20 cellular contexts compared by ENCODE assay signal in genomic region chr17:4342535-4342934, GRCh38. TPM values are rescaled to one million over a fixed set of nuclear protein-coding genes. Genes with fewer than 3 reads are reported as not detected.
DNase-seq lines count a peak whose midpoint lies in the region; ATAC-seq and TF ChIP-seq lines count a peak whose summit lies in the region.
"Had no signal": no experiment of that assay in that cellular context is flagged by ENCODE, and none has a peak within 500 bp of the region (broad histone marks: within the 10 kb centered on the region; RNA-seq: fewer than 3 reads in every experiment).

No MANE protein-coding gene starts in this region.

- no peak for ATAC-seq in HG03280 (IDR thresholded peaks at IDR 0.05; ENCODE audit: unreplicated experiment)
- ATAC-seq in stimulated activated naive CD8-positive, alpha-beta T cell treated with anti-CD3 and anti-CD28 coated beads, Interleukin-15, Interleukin-2, amounts not matched to agents 100 U/mL and 50 U/mL, for 24 hours: no peak
- ATAC-seq: HCT116, Panc1 had no signal

- 37 to 66% methylated on average over 5 of the region's 5 CpGs for WGBS in esophagus squamous epithelium, 2 donors

- H3K27ac ChIP-seq in 22Rv1 (peak overlapping the region; percentile 27; the same call in 1 of the 2 replicates), VCaP (peak overlapping the region; percentile 69), esophagus squamous epithelium (peak overlapping the region in 3 of 4 donors; percentile 11 to 48 (median 33))
- H3K27ac ChIP-seq: A549, HL-60 had no signal

- TF ChIP-seq POLR2A in esophagus squamous epithelium (IDR thresholded peaks at IDR 0.05): no peak

- H3K36me3 ChIP-seq in H7 (replicated peaks; ENCODE audit: control insufficient read depth, insufficient read depth, low read length): peaks cover 1% of the 10 kb centered on the region
- H3K36me3 ChIP-seq in esophagus squamous epithelium: no peaks in the 10 kb centered on the region

- no peak overlapping the region for H3K4me3 ChIP-seq in H7 (ENCODE audit: insufficient read depth, low read depth, low read length)
- H3K4me3 ChIP-seq in esophagus squamous epithelium: no peak overlapping the region
- H3K4me3 ChIP-seq: A549 had no signal

- DNase-seq in H7 (peak; percentile 33), esophagus squamous epithelium (lab: John Stamatoyannopoulos, UW) (no peak), epidermal melanocyte (ENCODE audit: insufficient read length, low spot score) (no peak)
- DNase-seq in stimulated activated naive CD8-positive, alpha-beta T cell treated with anti-CD3 and anti-CD28 coated beads, Interleukin-15, Interleukin-2, amounts not matched to agents 100 U/mL and 50 U/mL, for 24 hours: no peak
- no peak for DNase-seq in activated CD8-positive, alpha-beta memory T cell treated with anti-CD3 and anti-CD28 coated beads, Interleukin-2, amount 50 U/mL, for 48 hours
- DNase-seq: C1 segment of cervical spinal cord, COR-L47, MV-4-11, NCI-H1417, NCI-H1930, NCI-H2171, NCI-H446 treated with DMSO at 0.1 percent for 48 hours, NCI-H748 treated with DMSO at 0.1 percent for 48 hours had no signal

- no peak for TF ChIP-seq CTCF in 22Rv1 (IDR thresholded peaks at IDR 0.05)
- no peak for TF ChIP-seq CTCF in VCaP (conservative IDR thresholded peaks at IDR 0.05)
- no peak for TF ChIP-seq CTCF in esophagus squamous epithelium (IDR thresholded peaks at IDR 0.05)

- H3K27me3 ChIP-seq in H7 (ENCODE audit: control insufficient read depth, insufficient read depth, low read length): no peaks in the 10 kb centered on the region
- H3K27me3 ChIP-seq in esophagus squamous epithelium: no peaks in the 10 kb centered on the region

- no peaks in the 10 kb centered on the region for H3K9me3 ChIP-seq in esophagus squamous epithelium
- H3K9me3 ChIP-seq: A549 had no signal

- H3K4me1 ChIP-seq in esophagus squamous epithelium: peaks cover 0 to 77% (median 34%) of the 10 kb centered on the region in 3 donors

- intact Hi-C loops in esophagus squamous epithelium (cut with DNase I): no loop called here

RNA-seq across cellular contexts. Expression of gene UBE2G1, which starts 23.9 kb away (rescaled TPM):
- total RNA-seq in H7 (2014; rRNA removed; shearing (Covaris generic)): 99.9 and 127 TPM in 2 replicates
- 10 to 100 TPM; 52.5 to 88.2 (median 73.5) TPM for total RNA-seq in esophagus squamous epithelium
